ENCODE assay signal across 14 cellular contexts in the genomic region with DNA sequence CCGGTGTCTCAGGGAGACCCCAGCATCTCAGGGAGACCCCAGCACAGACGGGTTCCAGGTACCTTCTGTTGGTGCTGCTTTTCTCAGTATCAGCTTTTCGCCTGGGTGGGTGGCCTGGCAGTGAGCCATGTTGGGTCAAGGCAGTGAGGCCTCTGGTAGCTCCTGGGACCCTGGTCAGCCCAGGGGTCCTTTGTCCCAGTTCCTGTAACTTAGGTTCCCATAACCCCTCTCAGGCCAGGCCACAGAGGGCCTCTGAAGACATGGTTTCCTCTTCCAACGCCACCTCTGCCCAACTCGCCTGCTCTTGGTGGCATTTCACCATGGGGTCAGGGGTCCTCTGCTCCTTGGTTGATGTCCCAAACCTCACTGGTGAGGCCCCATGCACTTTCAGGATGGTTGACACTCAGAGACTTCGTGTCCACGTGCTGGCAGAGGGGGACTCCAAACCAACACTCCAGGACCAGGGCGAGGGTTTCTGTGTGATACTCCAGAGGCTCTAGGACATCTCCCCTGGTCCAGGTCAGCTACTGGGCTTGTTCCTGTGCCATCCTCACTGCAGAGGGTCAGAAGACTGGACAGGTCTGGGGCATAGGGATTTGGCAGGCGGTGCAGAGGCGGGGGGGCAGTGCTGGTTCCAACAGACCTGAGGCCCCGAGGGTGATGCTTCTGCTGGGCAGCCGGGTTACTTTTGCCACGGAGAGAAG. TPM values are rescaled to one million over a fixed set of nuclear protein-coding genes. Genes with fewer than 3 reads are reported as not detected.
DNase-seq lines count a peak whose midpoint lies in the region; ATAC-seq and TF ChIP-seq lines count a peak whose summit lies in the region.
"Had no signal": no experiment of that assay in that cellular context is flagged by ENCODE, and none has a peak within 500 bp of the region (broad histone marks: within the 10 kb centered on the region; RNA-seq: fewer than 3 reads in every experiment).

No MANE protein-coding gene starts in this region.

- intact Hi-C loops in posterior vena cava (cut with DNase I): loop anchor here (1.0 to 5.0 kb wide), 2 partner anchors 217 to 220 kb away; no protein-coding TSS in a partner anchor

- no peak for TF ChIP-seq CTCF in coronary artery (IDR thresholded peaks at IDR 0.05)

- H3K4me3 ChIP-seq in coronary artery: no peak overlapping the region
- H3K4me3 ChIP-seq: GM12878, GM23338 had no signal

- no peak overlapping the region for H3K27ac ChIP-seq in coronary artery

- ATAC-seq in GM18870 (IDR thresholded peaks at IDR 0.05; ENCODE audit: unreplicated experiment) (no peak), GM21717 (IDR thresholded peaks at IDR 0.05; ENCODE audit: unreplicated experiment) (no peak)

- DNase-seq in coronary artery (ENCODE audit: low spot score) (peak; percentile 63), posterior vena cava (ENCODE audit: low spot score) (peak; percentile 73), ureter (ENCODE audit: low spot score) (peak; percentile 40)
- DNase-seq in stimulated activated naive CD4-positive, alpha-beta T cell treated with Interleukin-2 at 50 U/mL for 16 hours (lab: John Stamatoyannopoulos, UW): no peak
- DNase-seq: C1 segment of cervical spinal cord; Calu3; CD4-positive, alpha-beta T cell; DMS 273 treated with DMSO at 0.1 percent for 48 hours; H9 had no signal

TF ChIP-seq in PFSK-1, 5 proteins besides CTCF, POLR2A, EP300 and RAD21:
- TF ChIP-seq, protein P1, sequence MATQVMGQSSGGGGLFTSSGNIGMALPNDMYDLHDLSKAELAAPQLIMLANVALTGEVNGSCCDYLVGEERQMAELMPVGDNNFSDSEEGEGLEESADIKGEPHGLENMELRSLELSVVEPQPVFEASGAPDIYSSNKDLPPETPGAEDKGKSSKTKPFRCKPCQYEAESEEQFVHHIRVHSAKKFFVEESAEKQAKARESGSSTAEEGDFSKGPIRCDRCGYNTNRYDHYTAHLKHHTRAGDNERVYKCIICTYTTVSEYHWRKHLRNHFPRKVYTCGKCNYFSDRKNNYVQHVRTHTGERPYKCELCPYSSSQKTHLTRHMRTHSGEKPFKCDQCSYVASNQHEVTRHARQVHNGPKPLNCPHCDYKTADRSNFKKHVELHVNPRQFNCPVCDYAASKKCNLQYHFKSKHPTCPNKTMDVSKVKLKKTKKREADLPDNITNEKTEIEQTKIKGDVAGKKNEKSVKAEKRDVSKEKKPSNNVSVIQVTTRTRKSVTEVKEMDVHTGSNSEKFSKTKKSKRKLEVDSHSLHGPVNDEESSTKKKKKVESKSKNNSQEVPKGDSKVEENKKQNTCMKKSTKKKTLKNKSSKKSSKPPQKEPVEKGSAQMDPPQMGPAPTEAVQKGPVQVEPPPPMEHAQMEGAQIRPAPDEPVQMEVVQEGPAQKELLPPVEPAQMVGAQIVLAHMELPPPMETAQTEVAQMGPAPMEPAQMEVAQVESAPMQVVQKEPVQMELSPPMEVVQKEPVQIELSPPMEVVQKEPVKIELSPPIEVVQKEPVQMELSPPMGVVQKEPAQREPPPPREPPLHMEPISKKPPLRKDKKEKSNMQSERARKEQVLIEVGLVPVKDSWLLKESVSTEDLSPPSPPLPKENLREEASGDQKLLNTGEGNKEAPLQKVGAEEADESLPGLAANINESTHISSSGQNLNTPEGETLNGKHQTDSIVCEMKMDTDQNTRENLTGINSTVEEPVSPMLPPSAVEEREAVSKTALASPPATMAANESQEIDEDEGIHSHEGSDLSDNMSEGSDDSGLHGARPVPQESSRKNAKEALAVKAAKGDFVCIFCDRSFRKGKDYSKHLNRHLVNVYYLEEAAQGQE (IDR thresholded peaks at IDR 0.05; ENCODE audit: insufficient read depth in 1 of 2, low read depth in 2 of 2, low read length in 2 of 2): no peak
- TF ChIP-seq POLR2AphosphoS5 (IDR thresholded peaks at IDR 0.05; ENCODE audit: low read depth, low read length): 0 out of 2 replicates have a peak, but pooled peaks have one; percentile 9
- TF ChIP-seq TAF1 (IDR thresholded peaks at IDR 0.05; ENCODE audit: borderline replicate concordance, insufficient read depth, low read length): no peak

RNA-seq across cellular contexts. Expression of a gene that starts 29.5 kb away (rescaled TPM):
- polyA plus RNA-seq in PFSK-1 (2012; ENCODE audit: insufficient read length, low read depth): 28.3 TPM
- 1 to 10 TPM in 1 of 2 donors, under 1 TPM in 1; 0.95 to 1.6 TPM for total RNA-seq in posterior vena cava
- 1.7 TPM for total RNA-seq in ureter

RNA-seq across cellular contexts. Expression of a gene that starts 29.6 kb away (rescaled TPM):
- 38.6 TPM for polyA plus RNA-seq in PFSK-1 (2012; ENCODE audit: insufficient read length, low read depth)
- total RNA-seq in posterior vena cava (10 to 100 TPM; 28.6 to 36.0 TPM), ureter (63.6 TPM)
